ENCODE assay signal across 1 cellular context in genomic region chr3:38133557-38134405, GRCh38.
TF ChIP-seq lines count a peak whose summit lies in the region.

No MANE protein-coding gene starts in this region.

TF ChIP-seq in HepG2, 621 proteins besides CTCF, POLR2A, EP300 and RAD21 (continued from another document and continues in another):
- peak; percentile 96 for TF ChIP-seq ATF2 (CRISPR knock-in tag; IDR thresholded peaks at IDR 0.05)
- TF ChIP-seq SMYD3 (CRISPR knock-in tag; IDR thresholded peaks at IDR 0.05) = peak; percentile 80
- TF ChIP-seq PRDM15 (CRISPR knock-in tag; IDR thresholded peaks at IDR 0.05) = no peak
- peak; percentile 46; the same call in 1 of the 2 replicates for TF ChIP-seq NFE2L2 (IDR thresholded peaks at IDR 0.05; ENCODE audit: low read length)
- TF ChIP-seq ZSCAN30 (CRISPR knock-in tag; IDR thresholded peaks at IDR 0.05) = no peak
- TF ChIP-seq DMAP1 (CRISPR knock-in tag; IDR thresholded peaks at IDR 0.05) = peak; percentile 82
- TF ChIP-seq MXD3 (CRISPR knock-in tag; IDR thresholded peaks at IDR 0.05) = no peak
- TF ChIP-seq ONECUT2 (CRISPR knock-in tag; IDR thresholded peaks at IDR 0.05) = no peak
- TF ChIP-seq NCOA1 (CRISPR knock-in tag; IDR thresholded peaks at IDR 0.05) = peak; percentile 51; the same call in 1 of the 2 replicates
- no peak for TF ChIP-seq SRSF9 (IDR thresholded peaks at IDR 0.05; ENCODE audit: borderline replicate concordance, insufficient read depth, low read depth, low read length, poor library complexity, severe bottlenecking)
- peak; percentile 66; the same call in 1 of the 2 replicates for TF ChIP-seq TMF1 (CRISPR knock-in tag; IDR thresholded peaks at IDR 0.05; ENCODE audit: low read depth)
- no peak for TF ChIP-seq ZNF674 (CRISPR knock-in tag; IDR thresholded peaks at IDR 0.05; ENCODE audit: low read depth)
- no peak for TF ChIP-seq ZNF629 (CRISPR knock-in tag; conservative IDR thresholded peaks at IDR 0.05)
- TF ChIP-seq SMAD1 (CRISPR knock-in tag; IDR thresholded peaks at IDR 0.05; ENCODE audit: borderline replicate concordance, low read depth) = no peak
- peak in 1 of 2 experiments; percentile 83; a peak in 2 of 4 replicates for TF ChIP-seq ATF4 (CRISPR knock-in tag; IDR thresholded peaks at IDR 0.05)
- no peak; the same call in 1 of the 2 replicates for TF ChIP-seq HIC2 (CRISPR knock-in tag; IDR thresholded peaks at IDR 0.05; ENCODE audit: low read depth)
- TF ChIP-seq ZFP41 (CRISPR knock-in tag; IDR thresholded peaks at IDR 0.05; ENCODE audit: borderline replicate concordance) = no peak
- TF ChIP-seq ZNF564 (CRISPR knock-in tag; IDR thresholded peaks at IDR 0.05) = no peak
- no peak for TF ChIP-seq ELF4 (CRISPR knock-in tag; IDR thresholded peaks at IDR 0.05; ENCODE audit: borderline replicate concordance)
- no peak for TF ChIP-seq ZNF773 (CRISPR knock-in tag; IDR thresholded peaks at IDR 0.05; ENCODE audit: borderline replicate concordance)
- TF ChIP-seq MTF1 (CRISPR knock-in tag; IDR thresholded peaks at IDR 0.05) = no peak
- 0 out of 2 replicates have a peak, but pooled peaks have one; percentile 40 for TF ChIP-seq KDM1A (CRISPR knock-in tag; IDR thresholded peaks at IDR 0.05)
- TF ChIP-seq TCF12 (IDR thresholded peaks at IDR 0.05) = no peak
- TF ChIP-seq TCF12 (CRISPR knock-in tag; IDR thresholded peaks at IDR 0.05) = peak; percentile 86
- TF ChIP-seq YY1 (IDR thresholded peaks at IDR 0.05; ENCODE audit: insufficient read depth, insufficient replicate concordance, low read depth, low read length) = peak; percentile 77
- no peak for TF ChIP-seq ZBTB40 (IDR thresholded peaks at IDR 0.05)
- TF ChIP-seq ZBTB40 (CRISPR knock-in tag; IDR thresholded peaks at IDR 0.05) = peak; percentile 16; the same call in 1 of the 2 replicates
- TF ChIP-seq ATAD3A (CRISPR knock-in tag; IDR thresholded peaks at IDR 0.05) = no peak
- peak; percentile 58; the same call in 1 of the 2 replicates for TF ChIP-seq BORCS8-MEF2B (CRISPR knock-in tag; IDR thresholded peaks at IDR 0.05)
- TF ChIP-seq DNMT3B (CRISPR knock-in tag; conservative IDR thresholded peaks at IDR 0.05) = 0 out of 2 replicates have a peak, but pooled peaks have one; percentile 34
- no peak for TF ChIP-seq RFXANK (CRISPR knock-in tag; IDR thresholded peaks at IDR 0.05)
- TF ChIP-seq CERS6 (CRISPR knock-in tag; IDR thresholded peaks at IDR 0.05) = no peak
- TF ChIP-seq SP2 (CRISPR knock-in tag; IDR thresholded peaks at IDR 0.05) = no peak
- peak; percentile 70 for TF ChIP-seq ZNF205 (CRISPR knock-in tag; IDR thresholded peaks at IDR 0.05)
- peak; percentile 67 for TF ChIP-seq HNF1A (IDR thresholded peaks at IDR 0.05; ENCODE audit: low read depth)
- peak; percentile 76; the same call in 1 of the 2 replicates for TF ChIP-seq HNF1A (CRISPR knock-in tag; IDR thresholded peaks at IDR 0.05; ENCODE audit: borderline replicate concordance)
- peak; percentile 77 for TF ChIP-seq NR2C2 (CRISPR knock-in tag; IDR thresholded peaks at IDR 0.05; ENCODE audit: borderline replicate concordance)
- TF ChIP-seq GFI1 (CRISPR knock-in tag; IDR thresholded peaks at IDR 0.05; ENCODE audit: borderline replicate concordance) = peak; percentile 52; the same call in 1 of the 2 replicates
- TF ChIP-seq ZBTB21 (CRISPR knock-in tag; IDR thresholded peaks at IDR 0.05) = peak; percentile 57
